ENCODE assay signal across 9 cellular contexts in genomic region chr6:10030942-10031537, GRCh38.
A peak's percentile ranks its signal among the peaks of the same experiment; 100 is the strongest.
DNase-seq lines count a peak whose midpoint lies in the region; ATAC-seq, FAIRE-seq and TF ChIP-seq lines count a peak whose summit lies in the region.
"Had no signal": no experiment of that assay in that cellular context is flagged by ENCODE, and none has a peak within 500 bp of the region (broad histone marks: within the 10 kb centered on the region; RNA-seq: fewer than 3 reads in every experiment).

No MANE protein-coding gene starts in this region.

- no peak overlapping the region for H3K27ac ChIP-seq in A673 (ENCODE audit: low read depth, low read length, poor library complexity, severe bottlenecking)
- no peak overlapping the region for H3K27ac ChIP-seq in foreskin keratinocyte

- H3K4me3 Mint-ChIP-seq in activated naive CD4-positive, alpha-beta T cell treated with anti-CD3 and anti-CD28 coated beads for 36 hours, result no peak overlapping the region
- H3K4me3 Mint-ChIP-seq: activated naive CD8-positive, alpha-beta T cell treated with anti-CD3 and anti-CD28 coated beads, Interleukin-2, amount 10 ng/mL, durations not matched to agents 7 days and 5 days had no signal

- no TSS peak for BruUV-seq in A673 (replicated peaks; lab: Mats Ljungman, UMichigan)

- FAIRE-seq in GM19239 (lab: Jason Lieb, UNC) (peak; percentile 18), urothelium cell line (lab: Jason Lieb, UNC) (no peak)

- ATAC-seq in foreskin keratinocyte, result no peak
- ATAC-seq in left colon, result no peak

- no peaks in the 10 kb centered on the region for H3K36me3 ChIP-seq in A673 (ENCODE audit: insufficient read depth, low read length, poor library complexity, severe bottlenecking)
- no peaks in the 10 kb centered on the region for H3K36me3 ChIP-seq in NT2/D1 (ENCODE audit: insufficient read depth, insufficient read length, low read length)

- H3K4me1 ChIP-seq in A673 (ENCODE audit: insufficient read depth, low read length, poor library complexity, severe bottlenecking) (peaks cover 6% of the 10 kb centered on the region), NT2/D1 (ENCODE audit: insufficient read depth, insufficient read length) (peaks cover 3% of the 10 kb centered on the region), foreskin keratinocyte (no peaks in the 10 kb centered on the region)

- H3K27me3 ChIP-seq in A673 (replicated peaks; ENCODE audit: insufficient read depth, low read depth, low read length, poor library complexity) (no peaks in the 10 kb centered on the region), NT2/D1 (ENCODE audit: insufficient read depth, insufficient read length) (no peaks in the 10 kb centered on the region), foreskin keratinocyte (no peaks in the 10 kb centered on the region)

- CTCF ChIA-PET in A673 (lab: Charles Lee), result no interaction called here
- CTCF ChIA-PET in activated naive CD4-positive, alpha-beta T cell treated with anti-CD3 and anti-CD28 coated beads for 36 hours (lab: Charles Lee), result interaction anchor here (0.8 to 2.2 kb wide), 5 partner anchors 10 to 532 kb away, joined by 3 to 7 read pairs (median 4); no protein-coding TSS in a partner anchor

- H3K27me3 Mint-ChIP-seq in activated naive CD4-positive, alpha-beta T cell treated with anti-CD3 and anti-CD28 coated beads for 36 hours (ENCODE audit: low read depth), result peaks cover 2% of the 10 kb centered on the region
- H3K27me3 Mint-ChIP-seq: activated naive CD8-positive, alpha-beta T cell treated with anti-CD3 and anti-CD28 coated beads, Interleukin-2, amount 10 ng/mL, durations not matched to agents 7 days and 5 days had no signal

- H3K36me3 Mint-ChIP-seq in activated naive CD4-positive, alpha-beta T cell treated with anti-CD3 and anti-CD28 coated beads for 36 hours (ENCODE audit: low read depth), result no peaks in the 10 kb centered on the region
- H3K36me3 Mint-ChIP-seq: activated naive CD8-positive, alpha-beta T cell treated with anti-CD3 and anti-CD28 coated beads, Interleukin-2, amount 10 ng/mL, durations not matched to agents 7 days and 5 days had no signal

- no peak overlapping the region for H3K9ac ChIP-seq in NT2/D1 (ENCODE audit: insufficient read length, low read depth)

- H3K4me3 ChIP-seq in A673 (ENCODE audit: low read depth, low read length, poor library complexity, severe bottlenecking) (no peak overlapping the region), NT2/D1 (ENCODE audit: insufficient read length, low read depth) (no peak overlapping the region)

- H3K27ac Mint-ChIP-seq in activated naive CD4-positive, alpha-beta T cell treated with anti-CD3 and anti-CD28 coated beads for 36 hours, result no peak overlapping the region
- H3K27ac Mint-ChIP-seq: activated naive CD8-positive, alpha-beta T cell treated with anti-CD3 and anti-CD28 coated beads, Interleukin-2, amount 10 ng/mL, durations not matched to agents 7 days and 5 days had no signal

- H3K9me3 Mint-ChIP-seq in activated naive CD4-positive, alpha-beta T cell treated with anti-CD3 and anti-CD28 coated beads for 36 hours, result no peaks in the 10 kb centered on the region
- H3K9me3 Mint-ChIP-seq: activated naive CD8-positive, alpha-beta T cell treated with anti-CD3 and anti-CD28 coated beads, Interleukin-2, amount 10 ng/mL, durations not matched to agents 7 days and 5 days had no signal

- H3K9me3 ChIP-seq in A673 (ENCODE audit: low read depth, low read length, poor library complexity, severe bottlenecking) (no peaks in the 10 kb centered on the region), NT2/D1 (ENCODE audit: insufficient read depth, low read length) (no peaks in the 10 kb centered on the region)

- intact Hi-C loops in A673 (cut with micrococcal nuclease; ENCODE audit: unreplicated experiment), result loop anchor here (2.0 kb wide), 1 partner anchor 384 kb away; the partner anchor contains the start of gene TFAP2A
- intact Hi-C loops in left colon (cut with DNase I, micrococcal nuclease), result loop anchor here in 1 of 2 donors (10.0 kb wide), 1 partner anchor 404 kb away; no protein-coding TSS in a partner anchor
- intact Hi-C loops in activated naive CD4-positive, alpha-beta T cell treated with anti-CD3 and anti-CD28 coated beads for 36 hours (cut with micrococcal nuclease), result loop anchor here (1.0 kb wide), 1 partner anchor 398 kb away; no protein-coding TSS in a partner anchor

- TF ChIP-seq CTCF in A673 (conservative IDR thresholded peaks at IDR 0.05; ENCODE audit: low read depth, low read length) (peak; percentile 70), foreskin keratinocyte (conservative IDR thresholded peaks at IDR 0.05) (peak; percentile 66)

- DNase-seq in A673 (ENCODE audit: low spot score) (peak; percentile 58), GM19239 (ENCODE audit: insufficient read length, low spot score) (no peak), NT2/D1 (ENCODE audit: low read depth, low spot score) (peak; percentile 6), foreskin keratinocyte (peak; percentile 2 to 14), urothelium cell line (ENCODE audit: low spot score) (peak; percentile 9), left colon (no peak)
- DNase-seq in stimulated activated CD4-positive, alpha-beta T cell treated with anti-CD3 and anti-CD28 coated beads, Interleukin-2, amount 100 ng/mL, for 24 hours, result no peak
- no peak for DNase-seq in activated naive CD4-positive, alpha-beta T cell treated with anti-CD3 and anti-CD28 coated beads for 36 hours
- DNase-seq: activated naive CD8-positive, alpha-beta T cell treated with anti-CD3 and anti-CD28 coated beads, Interleukin-2, amount 10 ng/mL, durations not matched to agents 7 days and 5 days had no signal

- H3K4me1 Mint-ChIP-seq in activated naive CD4-positive, alpha-beta T cell treated with anti-CD3 and anti-CD28 coated beads for 36 hours (ENCODE audit: low read depth), result no peaks in the 10 kb centered on the region
- H3K4me1 Mint-ChIP-seq: activated naive CD8-positive, alpha-beta T cell treated with anti-CD3 and anti-CD28 coated beads, Interleukin-2, amount 10 ng/mL, durations not matched to agents 7 days and 5 days had no signal

- POLR2A ChIA-PET in A673 (lab: Charles Lee; ENCODE audit: low non-redundant PET), result no interaction called here

Comparison
In these comparisons a context has a peak if more than half of its experiments do, and no peak if none do; other contexts are left out.
1. DNase-seq: peak in A673 (single experiment), NT2/D1 (single experiment), foreskin keratinocyte (2 of 2) and urothelium cell line (single experiment); none in GM19239 (single experiment), left colon (0 of 2), stimulated activated CD4-positive, alpha-beta T cell treated with anti-CD3 and anti-CD28 coated beads, Interleukin-2, amount 100 ng/mL, for 24 hours (0 of 2) and activated naive CD4-positive, alpha-beta T cell treated with anti-CD3 and anti-CD28 coated beads for 36 hours (single experiment).